In the genomic region with DNA sequence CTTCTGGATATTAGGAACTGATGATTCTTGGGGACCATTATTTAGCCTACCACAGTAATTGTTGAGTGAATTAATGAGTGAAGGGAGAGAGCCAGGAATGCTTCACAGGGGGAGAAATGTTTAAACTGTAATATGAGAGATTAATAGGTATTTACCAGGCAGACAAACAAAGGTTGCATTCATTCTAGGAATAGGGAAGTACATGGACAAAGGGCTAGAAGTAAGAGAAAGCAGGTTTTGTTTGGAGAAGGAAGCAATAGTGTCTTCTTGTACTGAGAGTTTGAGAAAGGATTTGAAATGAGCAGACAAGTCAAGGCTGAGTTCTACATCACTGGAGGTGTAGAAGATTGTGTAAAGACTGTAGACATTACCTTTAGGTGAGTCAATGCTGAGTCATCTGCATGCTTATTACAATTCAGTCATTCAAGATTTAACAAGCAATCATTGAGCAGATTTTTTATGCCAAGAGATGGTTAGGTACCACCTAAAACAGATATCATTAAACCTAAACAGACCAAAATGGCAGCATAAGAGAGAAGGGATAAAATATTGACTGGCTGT, we compare ENCODE assay signal across 27 cellular contexts. TPM values are rescaled to one million over a fixed set of nuclear protein-coding genes. Genes with fewer than 3 reads are reported as not detected.
DNase-seq lines count a peak whose midpoint lies in the region; ATAC-seq and TF ChIP-seq lines count a peak whose summit lies in the region.
"Had no signal": no experiment of that assay in that cellular context is flagged by ENCODE, and none has a peak within 500 bp of the region (broad histone marks: within the 10 kb centered on the region; RNA-seq: fewer than 3 reads in every experiment).

No MANE protein-coding gene starts in this region.

- no peaks in the 10 kb centered on the region for H4K20me1 ChIP-seq in GM23338 (replicated peaks; ENCODE audit: insufficient read depth)

- H3K27ac Mint-ChIP-seq in GM23338: no peak overlapping the region
- H3K27ac Mint-ChIP-seq: activated naive CD4-positive, alpha-beta T cell treated with anti-CD3 and anti-CD28 coated beads, Interleukin-2, amount 10 ng/mL, durations not matched to agents 7 days and 5 days; activated T-helper 1 cell treated with anti-CD3 and anti-CD28 coated beads, Interleukin-12 subunit alpha, Interleukin-12 subunit beta, Interleukin-2, Interleukin-4 antibody, amounts not matched to agents 30 ng/mL and 10 ng/mL and 1 ng/mL, durations not matched to agents 14 hours and 24 hours and 36 hours; nephron; stimulated activated naive CD8-positive, alpha-beta T cell treated with anti-CD3 and anti-CD28 coated beads, Interleukin-15, Interleukin-2, amounts not matched to agents 100 ng/mL and 50 ng/mL, for 24 hours had no signal

- no peak overlapping the region for H3K4me3 ChIP-seq in GM23338
- no peak overlapping the region for H3K4me3 ChIP-seq in vagina
- H3K4me3 ChIP-seq: GM23248, mucosa of descending colon, right atrium auricular region had no signal

- H3F3A ChIP-seq in GM23338 (replicated peaks; ENCODE audit: low read depth): no peaks in the 10 kb centered on the region

- H3K4me1 ChIP-seq in GM23338 (ENCODE audit: insufficient read depth) (no peaks in the 10 kb centered on the region), vagina (no peaks in the 10 kb centered on the region)
- H3K4me1 ChIP-seq: right atrium auricular region had no signal

- peak overlapping the region; percentile 75; the same call in 1 of the 2 replicates for H2AFZ ChIP-seq in GM23338
- H2AFZ ChIP-seq: GM23248 had no signal

- 0 out of 2 replicates have a peak, but pooled peaks cover 13% of the 10 kb centered on the region for H3K9me2 ChIP-seq in GM23338 (ENCODE audit: insufficient read depth)

- H3K27ac ChIP-seq in GM23338 (ENCODE audit: low read depth) (no peak overlapping the region), epithelial cell of prostate (peak overlapping the region; percentile 43), vagina (no peak overlapping the region)
- H3K27ac ChIP-seq: C4-2B, GM23248, KMS-11, right atrium auricular region had no signal

- no peaks in the 10 kb centered on the region for H3K9me3 Mint-ChIP-seq in GM23338
- H3K9me3 Mint-ChIP-seq: activated naive CD4-positive, alpha-beta T cell treated with anti-CD3 and anti-CD28 coated beads, Interleukin-2, amount 10 ng/mL, durations not matched to agents 7 days and 5 days; activated T-helper 1 cell treated with anti-CD3 and anti-CD28 coated beads, Interleukin-12 subunit alpha, Interleukin-12 subunit beta, Interleukin-2, Interleukin-4 antibody, amounts not matched to agents 30 ng/mL and 10 ng/mL and 1 ng/mL, durations not matched to agents 14 hours and 24 hours and 36 hours; nephron; stimulated activated naive CD8-positive, alpha-beta T cell treated with anti-CD3 and anti-CD28 coated beads, Interleukin-15, Interleukin-2, amounts not matched to agents 100 ng/mL and 50 ng/mL, for 24 hours had no signal

- no peaks in the 10 kb centered on the region for H3K36me3 ChIP-seq in GM23338 (ENCODE audit: insufficient read depth)
- no peaks in the 10 kb centered on the region for H3K36me3 ChIP-seq in vagina
- H3K36me3 ChIP-seq: right atrium auricular region had no signal

- H3K27me3 Mint-ChIP-seq in GM23338 (ENCODE audit: insufficient read depth, low read depth, poor library complexity): no peaks in the 10 kb centered on the region
- H3K27me3 Mint-ChIP-seq: activated naive CD4-positive, alpha-beta T cell treated with anti-CD3 and anti-CD28 coated beads, Interleukin-2, amount 10 ng/mL, durations not matched to agents 7 days and 5 days had no signal

- no peak for ATAC-seq in GM23338
- ATAC-seq in GM18907 (IDR thresholded peaks at IDR 0.05; ENCODE audit: unreplicated experiment): no peak
- ATAC-seq: mucosa of descending colon had no signal

- H3K4me1 Mint-ChIP-seq in GM23338: no peaks in the 10 kb centered on the region
- H3K4me1 Mint-ChIP-seq: activated naive CD4-positive, alpha-beta T cell treated with anti-CD3 and anti-CD28 coated beads, Interleukin-2, amount 10 ng/mL, durations not matched to agents 7 days and 5 days; nephron had no signal

- H3K4me3 Mint-ChIP-seq in GM23338: no peak overlapping the region
- H3K4me3 Mint-ChIP-seq: activated naive CD4-positive, alpha-beta T cell treated with anti-CD3 and anti-CD28 coated beads, Interleukin-2, amount 10 ng/mL, durations not matched to agents 7 days and 5 days; activated T-helper 1 cell treated with anti-CD3 and anti-CD28 coated beads, Interleukin-12 subunit alpha, Interleukin-12 subunit beta, Interleukin-2, Interleukin-4 antibody, amounts not matched to agents 30 ng/mL and 10 ng/mL and 1 ng/mL, durations not matched to agents 14 hours and 24 hours and 36 hours; nephron; stimulated activated naive CD8-positive, alpha-beta T cell treated with anti-CD3 and anti-CD28 coated beads, Interleukin-15, Interleukin-2, amounts not matched to agents 100 ng/mL and 50 ng/mL, for 24 hours had no signal

- no peaks in the 10 kb centered on the region for H3K79me2 ChIP-seq in GM23338 (replicated peaks; ENCODE audit: insufficient read depth)

- no peaks in the 10 kb centered on the region for H3K9me3 ChIP-seq in vagina
- H3K9me3 ChIP-seq: mucosa of descending colon, right atrium auricular region had no signal

- peak; percentile 12 for DNase-seq in ACHN
- no peak for DNase-seq in GM23338 (ENCODE audit: low spot score)
- DNase-seq in RKO (ENCODE audit: low spot score): peak; percentile 40
- DNase-seq in epithelial cell of prostate (ENCODE audit: low read depth, low spot score): peak; percentile 81
- no peak for DNase-seq in DMS79 treated with DMSO at 0.1 percent for 48 hours (lab: John Stamatoyannopoulos, UW)
- no peak for DNase-seq in midbrain (lab: John Stamatoyannopoulos, UW)
- no peak for DNase-seq in vagina (ENCODE audit: extremely low spot score in 2 of 2)
- DNase-seq: activated CD4-positive, alpha-beta T cell treated with anti-CD3 and anti-CD28 coated beads, Interleukin-2, amount 50 U/mL, for 1 hour; activated naive CD4-positive, alpha-beta T cell treated with anti-CD3 and anti-CD28 coated beads, Interleukin-2, amount 10 ng/mL, durations not matched to agents 7 days and 5 days; amniotic stem cell; cortex of kidney; DMS 273 treated with DMSO at 0.1 percent for 48 hours; GDM1; GM23248; mucosa of descending colon; NCI-H1694; T-helper 2 cell had no signal

- in situ Hi-C loops in ACHN (cut with HindIII; ENCODE audit: low pct_ligation_motif_present, low pct_unique_long_range_greater_than_20kb, low sequenced_read_pairs): no loop called here

- intact Hi-C loops in vagina (cut with DNase I): no loop called here

- TF ChIP-seq CTCF in GM23338 (conservative IDR thresholded peaks at IDR 0.05; ENCODE audit: low read depth in 2 of 2) (no peak), vagina (IDR thresholded peaks at IDR 0.05) (no peak)

- H3K4me2 ChIP-seq in GM23338: no peak overlapping the region
- H3K4me2 ChIP-seq: KMS-11 had no signal

- no peak for TF ChIP-seq POLR2A in vagina (IDR thresholded peaks at IDR 0.05)

- H3K27me3 ChIP-seq in GM23338 (ENCODE audit: insufficient read depth) (no peaks in the 10 kb centered on the region), vagina (no peaks in the 10 kb centered on the region)
- H3K27me3 ChIP-seq: right atrium auricular region had no signal

- H3K36me3 Mint-ChIP-seq in GM23338 (ENCODE audit: low read depth): no peaks in the 10 kb centered on the region
- H3K36me3 Mint-ChIP-seq: activated naive CD4-positive, alpha-beta T cell treated with anti-CD3 and anti-CD28 coated beads, Interleukin-2, amount 10 ng/mL, durations not matched to agents 7 days and 5 days had no signal

RNA-seq across cellular contexts. Expression of a gene that starts 8.0 kb away (rescaled TPM):
- total RNA-seq in GM23338 (2014; rRNA removed; shearing (Covaris generic)): 0.04 and 0.07 TPM in 2 replicates
- not detected in 2 replicates for polyA plus RNA-seq in GM23338 (2016; fragmentation: Nextera tagmentation; extraction: Ambion mirVana)
- not detected for total RNA-seq in vagina
- total RNA-seq: cardiac septum, GM23248, lower leg skin, mucosa of descending colon, osteocyte, right atrium auricular region had no signal
- polyA plus RNA-seq: GM23248 had no signal

RNA-seq across cellular contexts. Expression of a gene that starts 54.5 kb away (rescaled TPM):
- total RNA-seq in GM23338 (2014; rRNA removed; shearing (Covaris generic)): 53.8 and 56.5 TPM in 2 replicates
- polyA plus RNA-seq in GM23338 (2016; fragmentation: Nextera tagmentation; extraction: Ambion mirVana): 226 and 231 TPM in 2 replicates
- 28.0 TPM for total RNA-seq in vagina

Comparison
In these comparisons a context has a peak if more than half of its experiments do, and no peak if none do; other contexts are left out.
1. DNase-seq: peak in ACHN (single experiment), RKO (single experiment) and epithelial cell of prostate (single experiment); none in GM23338 (single experiment), DMS79 treated with DMSO at 0.1 percent for 48 hours (single experiment), midbrain (single experiment) and vagina (0 of 2).